In genomic region chr15:54365001-54365400, GRCh38 we compare ENCODE assay signal across 15 cellular contexts.
A peak's percentile ranks its signal among the peaks of the same experiment; 100 is the strongest.
DNase-seq lines count a peak whose midpoint lies in the region; TF ChIP-seq lines count a peak whose summit lies in the region.
"Had no signal": no experiment of that assay in that cellular context is flagged by ENCODE, and none has a peak within 500 bp of the region (broad histone marks: within the 10 kb centered on the region; RNA-seq: fewer than 3 reads in every experiment).

No MANE protein-coding gene starts in this region.

- peak; percentile 4 for DNase-seq in H7
- peak; percentile 39 for DNase-seq in NCI-H69 (lab: John Stamatoyannopoulos, UW)
- peak; percentile 80 for DNase-seq in cerebellum (ENCODE audit: low spot score)
- DNase-seq in pons (ENCODE audit: low spot score): peak; percentile 35
- DNase-seq in GM13977 (ENCODE audit: low spot score): no peak
- no peak for DNase-seq in GM10248 (ENCODE audit: extremely low spot score)
- DNase-seq in GM10266 (ENCODE audit: extremely low spot score): no peak
- DNase-seq: CD8-positive, alpha-beta T cell; COR-L47; DMS 273 treated with DMSO at 0.1 percent for 48 hours; DMS53; DND-41; EL had no signal

- H3K27me3 ChIP-seq in H7 (ENCODE audit: control insufficient read depth, insufficient read depth, low read length): no peaks in the 10 kb centered on the region
- H3K27me3 ChIP-seq: BLaER1 treated with 17β-estradiol and CSF1 and Interleukin-3, amounts not matched to agents 10 nM and 100 nM had no signal

- H3K4me3 ChIP-seq in H7 (ENCODE audit: insufficient read depth, low read depth, low read length): no peak overlapping the region
- H3K4me3 ChIP-seq: BLaER1 treated with 17β-estradiol and CSF1 and Interleukin-3, amounts not matched to agents 10 nM and 100 nM; HAP-1 had no signal

- TF ChIP-seq CTCF in GM13977 (IDR thresholded peaks at IDR 0.05; ENCODE audit: extremely low read depth, insufficient read depth, missing control alignments) (no peak), GM10248 (IDR thresholded peaks at IDR 0.05; ENCODE audit: control extremely low read depth, extremely low read depth, low read depth, missing control alignments) (no peak), GM10266 (IDR thresholded peaks at IDR 0.05; ENCODE audit: control insufficient read depth, insufficient read depth, low read depth, missing control alignments) (no peak)

- in situ Hi-C loops in GM13977 (cut with MboI; ENCODE audit: low pct_unique_long_range_greater_than_20kb, low sequenced_read_pairs, unreplicated experiment): no loop called here

- no peaks in the 10 kb centered on the region for H3K36me3 ChIP-seq in H7 (replicated peaks; ENCODE audit: control insufficient read depth, insufficient read depth, low read length)
- H3K36me3 ChIP-seq: BLaER1 treated with 17β-estradiol and CSF1 and Interleukin-3, amounts not matched to agents 10 nM and 100 nM; HAP-1 had no signal

- CTCF ChIA-PET in GM10248 (lab: Yijun Ruan, JAX): interaction anchor here (0.9 kb wide), 1 partner anchor 21 kb away, joined by 3 read pairs; no protein-coding TSS in a partner anchor

- POLR2A ChIA-PET in GM10248 (lab: Yijun Ruan, JAX): no interaction called here

Comparison
In these comparisons a context has a peak if more than half of its experiments do, and no peak if none do; other contexts are left out.
1. DNase-seq: peak in H7 (single experiment), NCI-H69 (single experiment), cerebellum (single experiment) and pons (single experiment); none in GM13977 (single experiment), GM10248 (single experiment) and GM10266 (single experiment).